Comparison of ENCODE assay signal across 23 cellular contexts in the genomic region with DNA sequence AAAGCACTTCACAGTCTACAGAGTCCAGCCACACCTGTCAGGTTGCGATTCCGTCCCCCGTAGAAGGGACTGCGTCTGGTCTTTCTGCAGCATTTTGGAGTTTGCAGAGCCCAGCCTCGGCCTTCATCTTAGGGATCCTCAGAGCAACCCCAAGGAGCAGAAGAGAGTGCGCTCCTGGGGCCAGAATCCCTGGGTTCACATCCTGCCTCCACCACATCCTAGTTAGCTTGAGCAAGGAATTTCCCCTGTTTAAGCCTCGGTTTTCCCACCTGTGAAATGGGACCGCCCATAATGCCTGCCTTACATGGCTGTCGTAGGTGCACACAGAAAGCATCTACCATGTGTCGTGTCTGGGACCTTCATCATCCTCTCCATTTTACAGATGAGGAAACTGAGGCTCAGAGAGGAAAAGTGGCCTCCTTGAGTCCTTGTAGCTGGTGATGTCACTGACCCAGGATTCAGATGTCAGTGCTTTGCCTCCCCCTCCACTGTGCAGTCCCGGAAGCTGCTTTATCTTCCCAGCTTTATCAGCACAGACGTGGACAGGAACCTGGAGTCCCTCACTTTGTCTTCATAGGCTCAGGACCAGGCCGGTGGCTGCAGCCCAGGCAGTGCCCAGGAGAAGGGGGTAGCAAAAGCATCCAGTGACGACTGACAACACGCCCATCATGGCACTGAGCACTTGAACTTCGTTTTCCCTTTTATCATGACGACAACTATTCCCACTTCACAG.
"Had no signal": no experiment of that assay in that cellular context is flagged by ENCODE, and none has a peak within 500 bp of the region (broad histone marks: within the 10 kb centered on the region; RNA-seq: fewer than 3 reads in every experiment).

No MANE protein-coding gene starts in this region.

- H3K36me3 ChIP-seq: adrenal gland, left lung, spleen, tibial nerve, uterus, WERI-Rb-1 had no signal

- H3K4me1 ChIP-seq: adrenal gland, body of pancreas, left lung, parathyroid adenoma, psoas muscle, spleen, tibial nerve, uterus had no signal

- H3K27ac ChIP-seq: adrenal gland, body of pancreas, left lung, parathyroid adenoma, psoas muscle, spleen, tibial nerve, uterus, WERI-Rb-1 had no signal

- ATAC-seq: activated CD4-positive, CD25-positive, alpha-beta regulatory T cell treated with anti-CD3 and anti-CD28 coated beads, Interleukin-2, amount 50 U/mL, for 24 hours; body of pancreas; esophagus mucosa; left lung; psoas muscle had no signal

- DNase-seq: activated CD4-positive, alpha-beta T cell treated with anti-CD3 and anti-CD28 coated beads for 48 hours; activated CD4-positive, alpha-beta T cell treated with anti-CD3 and anti-CD28 coated beads, Interleukin-2, amount 50 U/mL, for 48 hours; activated naive CD4-positive, alpha-beta T cell treated with Interleukin-2 at 50 U/mL for 16 hours; activated T-cell treated with anti-CD3 and anti-CD28 coated beads, Interleukin-2, amount 50 U/mL, for 48 hours; aorta; body of pancreas; cerebellar nuclear complex; endodermal cell; foreskin melanocyte; left lung; occipital lobe; psoas muscle; spleen; stimulated activated naive CD4-positive, alpha-beta T cell treated with Interleukin-2 at 50 U/mL for 16 hours; T1000; uterus; WERI-Rb-1 had no signal

- H2AFZ ChIP-seq: parathyroid adenoma had no signal

- H3K9me3 ChIP-seq: body of pancreas, left lung, psoas muscle, spleen, tibial nerve, uterus had no signal

- H3K9ac ChIP-seq: parathyroid adenoma had no signal

- H3K79me2 ChIP-seq: parathyroid adenoma had no signal

- H3K4me3 ChIP-seq: adrenal gland, body of pancreas, left lung, lung, psoas muscle, spleen, tibial nerve, uterus had no signal

- H3K27me3 ChIP-seq: adrenal gland, body of pancreas, tibial nerve, uterus had no signal
